Comparison of ENCODE assay signal across 9 cellular contexts in the genomic region with DNA sequence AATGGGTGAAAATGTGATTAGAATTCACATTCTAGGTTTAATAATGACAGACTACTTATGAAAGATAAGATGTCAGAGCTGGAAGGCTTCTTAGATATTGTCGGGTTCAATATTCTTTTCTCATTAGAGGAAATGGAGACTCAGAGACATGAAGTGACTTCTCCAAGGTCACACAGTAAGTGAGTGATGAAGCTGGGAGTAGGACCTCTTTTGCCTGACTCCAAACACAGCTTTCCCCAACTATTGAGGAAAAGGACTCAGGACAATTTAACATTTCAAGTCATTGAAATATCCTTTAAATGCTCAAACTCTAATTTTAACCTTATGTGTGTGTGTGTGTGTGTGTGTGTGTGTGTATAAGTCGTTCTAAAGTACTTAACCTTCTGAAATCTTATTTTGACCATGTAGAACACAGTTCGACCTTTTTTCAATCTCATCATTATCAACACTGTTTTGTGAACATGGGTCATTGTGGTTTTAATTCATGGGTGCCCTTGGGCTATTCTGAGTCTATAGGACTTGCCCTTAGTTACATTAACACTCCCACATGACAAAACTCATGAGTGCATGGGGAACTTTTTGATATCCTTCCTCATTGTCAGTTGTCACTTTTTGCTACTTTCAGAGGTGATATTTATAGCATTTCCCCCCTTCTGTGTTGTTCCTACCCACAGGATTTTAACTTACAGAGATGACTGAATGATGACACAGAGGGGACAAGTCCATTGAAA. TPM values are rescaled to one million over a fixed set of nuclear protein-coding genes. Genes with fewer than 3 reads are reported as not detected.
DNase-seq lines count a peak whose midpoint lies in the region; ATAC-seq and TF ChIP-seq lines count a peak whose summit lies in the region.
"Had no signal": no experiment of that assay in that cellular context is flagged by ENCODE, and none has a peak within 500 bp of the region (broad histone marks: within the 10 kb centered on the region; RNA-seq: fewer than 3 reads in every experiment).

No MANE protein-coding gene starts in this region.

- H3K36me3 ChIP-seq in thymus (ENCODE audit: control insufficient read depth, insufficient read depth): no peaks in the 10 kb centered on the region

- no peak overlapping the region for H3K4me3 ChIP-seq in thymus (ENCODE audit: low read length)

- CTCF ChIA-PET in RWPE1 (lab: Yijun Ruan, JAX): no interaction called here

- peak overlapping the region; percentile 20 for H3K27ac ChIP-seq in thymus (ENCODE audit: low read depth)
- no peak overlapping the region for H3K27ac ChIP-seq in RWPE1

- POLR2A ChIA-PET in RWPE1 (lab: Yijun Ruan, JAX; ENCODE audit: low non-redundant PET): no interaction called here

- H3K36me3 Mint-ChIP-seq in activated naive CD4-positive, alpha-beta T cell treated with anti-CD3 and anti-CD28 coated beads, Interleukin-2, amount 50 U/mL, for 24 hours: no peaks in the 10 kb centered on the region
- H3K36me3 Mint-ChIP-seq in dendritic cell treated with granulocyte-macrophage colony-stimulating factor and Interleukin-4, amounts not matched to agents 40 ng/mL and 50 ng/mL, for 4 days (ENCODE audit: low read depth): no peaks in the 10 kb centered on the region
- H3K36me3 Mint-ChIP-seq: CD4-positive, CD25-positive, alpha-beta regulatory T cell had no signal

- H3K4me1 Mint-ChIP-seq in activated naive CD4-positive, alpha-beta T cell treated with anti-CD3 and anti-CD28 coated beads, Interleukin-2, amount 50 U/mL, for 24 hours: peaks cover 80% of the 10 kb centered on the region
- H3K4me1 Mint-ChIP-seq in dendritic cell treated with granulocyte-macrophage colony-stimulating factor and Interleukin-4, amounts not matched to agents 40 ng/mL and 50 ng/mL, for 4 days (ENCODE audit: low read depth): peaks cover 51% of the 10 kb centered on the region

- 71% methylated on average over 3 of the region's 3 CpGs for WGBS in thymus

- H3K27me3 ChIP-seq in thymus (ENCODE audit: control insufficient read depth, insufficient read depth): no peaks in the 10 kb centered on the region

- peak overlapping the region; percentile 84 for H3K27ac Mint-ChIP-seq in activated naive CD4-positive, alpha-beta T cell treated with anti-CD3 and anti-CD28 coated beads, Interleukin-2, amount 50 U/mL, for 24 hours
- peak overlapping the region; percentile 74 for H3K27ac Mint-ChIP-seq in dendritic cell treated with granulocyte-macrophage colony-stimulating factor and Interleukin-4, amounts not matched to agents 40 ng/mL and 50 ng/mL, for 4 days

- peaks cover 30% of the 10 kb centered on the region for H3K4me1 ChIP-seq in thymus (ENCODE audit: control insufficient read depth, insufficient read depth, low read length)

- no peaks in the 10 kb centered on the region for H3K27me3 Mint-ChIP-seq in activated naive CD4-positive, alpha-beta T cell treated with anti-CD3 and anti-CD28 coated beads, Interleukin-2, amount 50 U/mL, for 24 hours
- H3K27me3 Mint-ChIP-seq in dendritic cell treated with granulocyte-macrophage colony-stimulating factor and Interleukin-4, amounts not matched to agents 40 ng/mL and 50 ng/mL, for 4 days: no peaks in the 10 kb centered on the region
- H3K27me3 Mint-ChIP-seq: CD4-positive, CD25-positive, alpha-beta regulatory T cell had no signal

- H3K9me3 Mint-ChIP-seq in activated naive CD4-positive, alpha-beta T cell treated with anti-CD3 and anti-CD28 coated beads, Interleukin-2, amount 50 U/mL, for 24 hours: no peaks in the 10 kb centered on the region
- H3K9me3 Mint-ChIP-seq in dendritic cell treated with granulocyte-macrophage colony-stimulating factor and Interleukin-4, amounts not matched to agents 40 ng/mL and 50 ng/mL, for 4 days: no peaks in the 10 kb centered on the region

- H3K9me3 ChIP-seq in thymus (ENCODE audit: control insufficient read depth): no peaks in the 10 kb centered on the region

- H3K4me3 Mint-ChIP-seq in activated naive CD4-positive, alpha-beta T cell treated with anti-CD3 and anti-CD28 coated beads, Interleukin-2, amount 50 U/mL, for 24 hours: no peak overlapping the region
- H3K4me3 Mint-ChIP-seq in dendritic cell treated with granulocyte-macrophage colony-stimulating factor and Interleukin-4, amounts not matched to agents 40 ng/mL and 50 ng/mL, for 4 days: no peak overlapping the region

- ATAC-seq in HG03103 (IDR thresholded peaks at IDR 0.05; ENCODE audit: low read depth, unreplicated experiment): peak; percentile 50

- no peak for DNase-seq in activated naive CD4-positive, alpha-beta T cell treated with anti-CD3 and anti-CD28 coated beads, Interleukin-2, amount 50 U/mL, for 16 hours
- DNase-seq in RWPE1 (ENCODE audit: low spot score) (no peak), NCI-H2227 (lab: John Stamatoyannopoulos, UW; ENCODE audit: unreplicated experiment) (no peak), NCI-H1694 treated with DMSO at 0.1 percent for 48 hours (lab: John Stamatoyannopoulos, UW) (no peak)
- DNase-seq: CD4-positive, CD25-positive, alpha-beta regulatory T cell had no signal

- intact Hi-C loops in dendritic cell treated with granulocyte-macrophage colony-stimulating factor and Interleukin-4, amounts not matched to agents 40 ng/mL and 50 ng/mL, for 4 days (cut with micrococcal nuclease): no loop called here

- TF ChIP-seq CTCF in RWPE1 (conservative IDR thresholded peaks at IDR 0.05; ENCODE audit: low read depth): no peak

RNA-seq across cellular contexts. Expression of a gene that starts 53.0 kb away (rescaled TPM):
- 9.1 TPM for polyA plus RNA-seq in thymus
